24 cellular contexts compared by ENCODE assay signal in genomic region chr15:87387681-87388240, GRCh38.
DNase-seq lines count a peak whose midpoint lies in the region; ATAC-seq, FAIRE-seq and TF ChIP-seq lines count a peak whose summit lies in the region.
"Had no signal": no experiment of that assay in that cellular context is flagged by ENCODE, and none has a peak within 500 bp of the region (broad histone marks: within the 10 kb centered on the region; RNA-seq: fewer than 3 reads in every experiment).

No MANE protein-coding gene starts in this region.

- H3K79me1 ChIP-seq in mesendoderm (ENCODE audit: low read length): no peaks in the 10 kb centered on the region

- TF ChIP-seq CTCF in epithelial cell of esophagus (IDR thresholded peaks at IDR 0.05; ENCODE audit: insufficient read depth, low read depth, low read length, missing control alignments): no peak
- no peak for TF ChIP-seq CTCF in left ventricle myocardium inferior (IDR thresholded peaks at IDR 0.05; ENCODE audit: borderline replicate concordance)

- H4K5ac ChIP-seq in mesendoderm (ENCODE audit: low read length): no peak overlapping the region

- H2BK15ac ChIP-seq in mesendoderm (replicated peaks; ENCODE audit: low read depth): no peak overlapping the region

- no peak for ATAC-seq in GM18870 (IDR thresholded peaks at IDR 0.05; ENCODE audit: unreplicated experiment)
- ATAC-seq: GM12878, HCT116 had no signal

- H3K27ac ChIP-seq in mesendoderm (ENCODE audit: low read depth, low read length) (no peak overlapping the region), left ventricle myocardium inferior (replicated peaks) (no peak overlapping the region)
- H3K27ac ChIP-seq: BLaER1 treated with 17β-estradiol and CSF1 and Interleukin-3, amounts not matched to agents 10 nM and 100 nM; SJSA1 had no signal

- H3K9ac ChIP-seq in mesendoderm (ENCODE audit: low read length): no peak overlapping the region
- H3K9ac ChIP-seq: BLaER1 treated with 17β-estradiol and CSF1 and Interleukin-3, amounts not matched to agents 10 nM and 100 nM had no signal

- H3K27me3 ChIP-seq in mesendoderm (ENCODE audit: insufficient read depth, low read length, poor library complexity) (no peaks in the 10 kb centered on the region), left ventricle myocardium inferior (ENCODE audit: low read depth) (no peaks in the 10 kb centered on the region)
- H3K27me3 ChIP-seq: BLaER1 treated with 17β-estradiol and CSF1 and Interleukin-3, amounts not matched to agents 10 nM and 100 nM; SJSA1 had no signal

- H3K4me1 ChIP-seq in mesendoderm (ENCODE audit: control insufficient read depth, low read depth, low read length) (no peaks in the 10 kb centered on the region), left ventricle myocardium inferior (no peaks in the 10 kb centered on the region)
- H3K4me1 ChIP-seq: BLaER1 treated with 17β-estradiol and CSF1 and Interleukin-3, amounts not matched to agents 10 nM and 100 nM; SJSA1 had no signal

- no CpG with 5 or more reads among the region's 3 CpGs for WGBS in mesendoderm (ENCODE audit: extremely low coverage, insufficient coverage, low lambda C conversion rate)

- intact Hi-C loops in left ventricle myocardium inferior (cut with micrococcal nuclease): no loop called here

- H3K36me3 ChIP-seq in mesendoderm (ENCODE audit: control insufficient read depth, insufficient read depth, low read length) (no peaks in the 10 kb centered on the region), left ventricle myocardium inferior (no peaks in the 10 kb centered on the region)
- H3K36me3 ChIP-seq: BLaER1 treated with 17β-estradiol and CSF1 and Interleukin-3, amounts not matched to agents 10 nM and 100 nM; SJSA1 had no signal

- no peak overlapping the region for H2BK120ac ChIP-seq in mesendoderm (ENCODE audit: low read depth, low read length)

- no peak overlapping the region for H3K4me3 ChIP-seq in epithelial cell of esophagus (ENCODE audit: low read length)
- no peak overlapping the region for H3K4me3 ChIP-seq in mesendoderm (ENCODE audit: low read length)
- H3K4me3 ChIP-seq in left ventricle myocardium inferior: no peak overlapping the region
- H3K4me3 ChIP-seq: BLaER1 treated with 17β-estradiol and CSF1 and Interleukin-3, amounts not matched to agents 10 nM and 100 nM; GM12878; SJSA1 had no signal

- no peak overlapping the region for H3K4ac ChIP-seq in mesendoderm (ENCODE audit: low read depth, low read length)

- no peak overlapping the region for H3K18ac ChIP-seq in mesendoderm (ENCODE audit: low read length)

- H3K23ac ChIP-seq in mesendoderm (ENCODE audit: low read length): no peak overlapping the region

- H2BK5ac ChIP-seq in mesendoderm (ENCODE audit: low read length): no peak overlapping the region

- H3K9me3 ChIP-seq in left ventricle myocardium inferior (replicated peaks): peaks cover 6% of the 10 kb centered on the region
- H3K9me3 ChIP-seq: SJSA1 had no signal

- H2AK5ac ChIP-seq in mesendoderm (ENCODE audit: low read length): no peak overlapping the region

- no peaks in the 10 kb centered on the region for H3K79me2 ChIP-seq in mesendoderm (ENCODE audit: control insufficient read depth, insufficient read depth, low read length)

- FAIRE-seq in RCC 7860 (lab: Jason Lieb, UNC): no peak
- FAIRE-seq: GM12878 had no signal

- peak overlapping the region; percentile 13 for H4K8ac ChIP-seq in mesendoderm (ENCODE audit: low read depth, low read length)

- DNase-seq in AG20443 (ENCODE audit: low spot score) (peak; percentile 11), RCC 7860 (ENCODE audit: low spot score) (peak; percentile 55), epithelial cell of esophagus (ENCODE audit: low read depth) (peak; percentile 78), mesendoderm (peak; percentile 15), NCI-H2171 (lab: John Stamatoyannopoulos, UW) (no peak), left ventricle myocardium inferior (no peak)
- DNase-seq: AML-193; CD4-positive, alpha-beta T cell; COR-L47; DMS53; EL; GDM1; NCI-H1092 treated with DMSO at 0.1 percent for 48 hours; NCI-H1436; NCI-H187 treated with DMSO at 0.1 percent for 48 hours; NCI-H524; NCI-H748 treated with DMSO at 0.1 percent for 48 hours; Right ventricle myocardium superior; RPMI8226 had no signal

- no peak overlapping the region for H3K56ac ChIP-seq in mesendoderm (ENCODE audit: low read length)

- H3K4me2 ChIP-seq in mesendoderm (ENCODE audit: low read length): no peak overlapping the region
- H3K4me2 ChIP-seq: BLaER1 treated with 17β-estradiol and CSF1 and Interleukin-3, amounts not matched to agents 10 nM and 100 nM had no signal

Comparison
In these comparisons a context has a peak if more than half of its experiments do, and no peak if none do; other contexts are left out.
1. DNase-seq: peak in AG20443 (single experiment), RCC 7860 (single experiment), epithelial cell of esophagus (single experiment) and mesendoderm (single experiment); none in NCI-H2171 (single experiment) and left ventricle myocardium inferior (single experiment).